ENCODE assay signal across 18 cellular contexts in genomic region chr9:125861405-125862063, GRCh38.
"Had no signal": no experiment of that assay in that cellular context is flagged by ENCODE, and none has a peak within 500 bp of the region (broad histone marks: within the 10 kb centered on the region; RNA-seq: fewer than 3 reads in every experiment).

No MANE protein-coding gene starts in this region.

- H3K36me3 ChIP-seq: neural progenitor cell, ovary, sigmoid colon, stomach, upper lobe of left lung had no signal

- H3K4me2 ChIP-seq: neural progenitor cell had no signal

- ATAC-seq: activated T-helper 17 cell treated with anti-CD3 and anti-CD28 coated beads, Interleukin-2, amount 50 U/mL, for 72 hours; esophagus mucosa; left lobe of liver had no signal

- H3K27me3 Mint-ChIP-seq: activated T-helper 17 cell treated with anti-CD3 and anti-CD28 coated beads, Interleukin-2, amount 50 U/mL, for 72 hours; naive B cell had no signal

- H3K4me1 ChIP-seq: neural progenitor cell, stomach, testis, upper lobe of left lung had no signal

- H3K4me3 Mint-ChIP-seq: activated T-helper 17 cell treated with anti-CD3 and anti-CD28 coated beads, Interleukin-2, amount 50 U/mL, for 72 hours; naive B cell; neural progenitor cell had no signal

- H3K9me3 Mint-ChIP-seq: activated T-helper 17 cell treated with anti-CD3 and anti-CD28 coated beads, Interleukin-2, amount 50 U/mL, for 72 hours had no signal

- DNase-seq: activated CD4-positive, alpha-beta T cell treated with anti-CD3 and anti-CD28 coated beads for 1 hour; activated CD4-positive, alpha-beta T cell treated with anti-CD3 and anti-CD28 coated beads, Interleukin-2, amount 50 U/mL, for 4 hours; activated naive CD4-positive, alpha-beta T cell treated with Interleukin-2 at 50 U/mL for 16 hours; activated T-cell treated with anti-CD3 and anti-CD28 coated beads for 4 hours; islet precursor cell; naive B cell; ovary; sigmoid colon; stimulated activated CD4-positive, alpha-beta T cell treated with anti-CD3 and anti-CD28 coated beads, Interleukin-1b, Interleukin-23, amount 100 ng/mL, for 48 hours; stomach; T-helper 1 cell; testis; upper lobe of left lung had no signal

- H3K27ac Mint-ChIP-seq: activated T-helper 17 cell treated with anti-CD3 and anti-CD28 coated beads, Interleukin-2, amount 50 U/mL, for 72 hours; neural progenitor cell had no signal

- H3K9ac ChIP-seq: neural progenitor cell had no signal

- H3K9me3 ChIP-seq: ovary, sigmoid colon, stomach, testis, upper lobe of left lung had no signal

- H3K27ac ChIP-seq: neural progenitor cell, ovary, sigmoid colon, stomach, testis, upper lobe of left lung, VCaP had no signal

- H2AFZ ChIP-seq: neural progenitor cell had no signal

- H3K4me3 ChIP-seq: neural progenitor cell, ovary, sigmoid colon, stomach, testis, upper lobe of left lung had no signal

- H3K36me3 Mint-ChIP-seq: naive B cell had no signal

- H3K27me3 ChIP-seq: neural progenitor cell, ovary, sigmoid colon, stomach, testis, upper lobe of left lung had no signal
